ENCODE assay signal across 13 cellular contexts in genomic region chr6:446418-447366, GRCh38. TPM values are rescaled to one million over a fixed set of nuclear protein-coding genes. Genes with fewer than 3 reads are reported as not detected.
DNase-seq lines count a peak whose midpoint lies in the region; ATAC-seq, FAIRE-seq and TF ChIP-seq lines count a peak whose summit lies in the region.
"Had no signal": no experiment of that assay in that cellular context is flagged by ENCODE, and none has a peak within 500 bp of the region (broad histone marks: within the 10 kb centered on the region; RNA-seq: fewer than 3 reads in every experiment).

No MANE protein-coding gene starts in this region.

- H3K4me2 ChIP-seq in GM12878 (ENCODE audit: control insufficient read depth, insufficient read depth) = 0 out of 2 replicates have a peak overlapping the region, but pooled peaks have one; percentile 17
- H3K4me2 ChIP-seq: smooth muscle cell had no signal

- H2AFZ ChIP-seq in GM12878 (ENCODE audit: control insufficient read depth, low read depth, low read length) = no peak overlapping the region

- H3K27me3 ChIP-seq in GM06990 (replicated peaks; ENCODE audit: control insufficient read depth, insufficient read depth, low read length) (no peaks in the 10 kb centered on the region; the same call in 1 of the 2 replicates), GM12878 (replicated peaks in 1 of 2; ENCODE audit: control insufficient read depth in 2 of 2, insufficient read depth in 2 of 2, low read length in 1 of 2) (no peaks in the 10 kb centered on the region), H7 (ENCODE audit: control insufficient read depth, insufficient read depth, low read length) (no peaks in the 10 kb centered on the region)

- H3K36me3 ChIP-seq in GM06990 (ENCODE audit: control insufficient read depth, insufficient read depth, low read length) (no peaks in the 10 kb centered on the region), GM12878 (ENCODE audit: control insufficient read depth in 2 of 2, insufficient read depth in 2 of 2, low read length in 1 of 2) (no peaks in the 10 kb centered on the region), H7 (replicated peaks; ENCODE audit: control insufficient read depth, insufficient read depth, low read length) (no peaks in the 10 kb centered on the region)
- H3K36me3 ChIP-seq: breast epithelium had no signal

- H3K4me1 ChIP-seq in GM12878 (ENCODE audit: control insufficient read depth, insufficient read depth, low read length) = peaks cover 10% of the 10 kb centered on the region; the same call in 1 of the 2 replicates
- H3K4me1 ChIP-seq: breast epithelium had no signal

- TF ChIP-seq CTCF in GM06990 (IDR thresholded peaks at IDR 0.05; ENCODE audit: insufficient read depth, low read length, poor library complexity, severe bottlenecking) (no peak), GM12878 (IDR thresholded peaks at IDR 0.05 in 2 of 3, conservative IDR thresholded peaks at IDR 0.05 in 1 of 3; ENCODE audit: control insufficient read depth in 2 of 3, extremely low read depth in 1 of 3, insufficient read depth in 1 of 3, low read depth in 3 of 3, low read length in 3 of 3) (no peak)

- ATAC-seq in GM12878 (peak; percentile 55), HG02798 (IDR thresholded peaks at IDR 0.05; ENCODE audit: poor library complexity, unreplicated experiment) (no peak)

- WGBS in GM12878 (ENCODE audit: insufficient coverage, insufficient replicate concordance, low lambda C conversion rate, missing lambda C conversion rate) = 61% methylated on average over 28 of the region's 28 CpGs

- intact Hi-C loops in GM12878 (cut with micrococcal nuclease; ENCODE audit: unreplicated experiment) = no loop called here

- CTCF ChIA-PET in GM12878 (lab: Yijun Ruan, JAX) = interaction anchor here (0.7 kb wide), 1 partner anchor 57 kb away, joined by 3 read pairs; no protein-coding TSS in a partner anchor

- no peaks in the 10 kb centered on the region for H4K20me1 ChIP-seq in GM12878 (ENCODE audit: control insufficient read depth, insufficient read depth)

- POLR2A ChIA-PET in GM12878 (lab: Charles Lee) = no interaction called here

- H3K79me2 ChIP-seq in GM12878 (ENCODE audit: control insufficient read depth, insufficient read depth, low read length) = no peaks in the 10 kb centered on the region

- no peak overlapping the region for H3K9ac ChIP-seq in GM12878 (ENCODE audit: control insufficient read depth, insufficient read depth, low read length)

- TF ChIP-seq RAD21 in GM12878 (IDR thresholded peaks at IDR 0.05; ENCODE audit: insufficient read depth, low read depth, low read length) = no peak

- SMC1A ChIA-PET in GM12878 (lab: Charles Lee; ENCODE audit: uncharacterized antibody, unreplicated experiment) = no interaction called here

- RAD21 ChIA-PET in GM12878 (lab: Charles Lee; ENCODE audit: unreplicated experiment) = interaction anchor here (0.7 to 1.8 kb wide), 3 partner anchors 12 to 56 kb away, joined by 3 to 8 read pairs (median 4); no protein-coding TSS in a partner anchor

- no peak for TF ChIP-seq EP300 in GM12878 (IDR thresholded peaks at IDR 0.05; ENCODE audit: borderline replicate concordance in 1 of 2, control insufficient read depth in 1 of 2, low read depth in 2 of 2, low read length in 2 of 2)

- no peak for TF ChIP-seq POLR2A in GM12878 (IDR thresholded peaks at IDR 0.05; ENCODE audit: low read depth, low read length)

- no TSS peak for BruUV-seq in GM12878 (replicated peaks; lab: Mats Ljungman, UMichigan)

- no peaks in the 10 kb centered on the region; the same call in 2 of the 3 replicates for H3K9me3 ChIP-seq in GM12878 (replicated peaks; ENCODE audit: control insufficient read depth, insufficient read depth, low read length)

- DNase-seq in GM06990 (ENCODE audit: extremely low read depth, insufficient read length) (peak; percentile 41), GM12878 (ENCODE audit: low read depth, low spot score) (no peak), COLO668 (lab: John Stamatoyannopoulos, UW; ENCODE audit: unreplicated experiment) (no peak), NCI-H1417 treated with DMSO at 0.1 percent for 48 hours (lab: John Stamatoyannopoulos, UW) (no peak), H7 (no peak)
- peak; percentile 84 for DNase-seq in activated CD4-positive, alpha-beta T cell treated with anti-CD3 and anti-CD28 coated beads, Interleukin-2, amount 50 U/mL, for 1 hour
- peak; percentile 81 to 85 (median 82) for DNase-seq in stimulated activated CD4-positive, alpha-beta T cell treated with anti-CD3 and anti-CD28 coated beads, TNF-alpha, amount 100 ng/mL, for 1 hour (ENCODE audit: low read depth in 3 of 3, low spot score in 1 of 3)

- FAIRE-seq in GM12878 (lab: Jason Lieb, UNC) = no peak
- FAIRE-seq: keratinocyte had no signal

- H3K4me3 ChIP-seq in GM06990 (replicated peaks; ENCODE audit: low read depth, low read length) = no peak overlapping the region
- no peak overlapping the region for H3K4me3 ChIP-seq in GM12878
- H3K4me3 ChIP-seq in H7 (ENCODE audit: insufficient read depth, low read depth, low read length) = no peak overlapping the region
- H3K4me3 ChIP-seq: breast epithelium, smooth muscle cell had no signal

- H3K27ac ChIP-seq in GM12878 (ENCODE audit: control insufficient read depth, insufficient read depth) = no peak overlapping the region
- H3K27ac ChIP-seq: breast epithelium, C4-2B, HL-60 had no signal

- in situ Hi-C loops in GM12878 (cut with MboI) = no loop called here

TF ChIP-seq in GM12878, 131 proteins besides CTCF, POLR2A, EP300 and RAD21 (continues in another document):
- no peak for TF ChIP-seq NR2C1 (IDR thresholded peaks at IDR 0.05)
- TF ChIP-seq ZBTB4 (CRISPR knock-in tag; IDR thresholded peaks at IDR 0.05) = no peak
- no peak for TF ChIP-seq SMAD5 (IDR thresholded peaks at IDR 0.05; ENCODE audit: low read depth)
- TF ChIP-seq, protein P1, sequence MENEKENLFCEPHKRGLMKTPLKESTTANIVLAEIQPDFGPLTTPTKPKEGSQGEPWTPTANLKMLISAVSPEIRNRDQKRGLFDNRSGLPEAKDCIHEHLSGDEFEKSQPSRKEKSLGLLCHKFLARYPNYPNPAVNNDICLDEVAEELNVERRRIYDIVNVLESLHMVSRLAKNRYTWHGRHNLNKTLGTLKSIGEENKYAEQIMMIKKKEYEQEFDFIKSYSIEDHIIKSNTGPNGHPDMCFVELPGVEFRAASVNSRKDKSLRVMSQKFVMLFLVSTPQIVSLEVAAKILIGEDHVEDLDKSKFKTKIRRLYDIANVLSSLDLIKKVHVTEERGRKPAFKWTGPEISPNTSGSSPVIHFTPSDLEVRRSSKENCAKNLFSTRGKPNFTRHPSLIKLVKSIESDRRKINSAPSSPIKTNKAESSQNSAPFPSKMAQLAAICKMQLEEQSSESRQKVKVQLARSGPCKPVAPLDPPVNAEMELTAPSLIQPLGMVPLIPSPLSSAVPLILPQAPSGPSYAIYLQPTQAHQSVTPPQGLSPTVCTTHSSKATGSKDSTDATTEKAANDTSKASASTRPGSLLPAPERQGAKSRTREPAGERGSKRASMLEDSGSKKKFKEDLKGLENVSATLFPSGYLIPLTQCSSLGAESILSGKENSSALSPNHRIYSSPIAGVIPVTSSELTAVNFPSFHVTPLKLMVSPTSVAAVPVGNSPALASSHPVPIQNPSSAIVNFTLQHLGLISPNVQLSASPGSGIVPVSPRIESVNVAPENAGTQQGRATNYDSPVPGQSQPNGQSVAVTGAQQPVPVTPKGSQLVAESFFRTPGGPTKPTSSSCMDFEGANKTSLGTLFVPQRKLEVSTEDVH (IDR thresholded peaks at IDR 0.05; ENCODE audit: low read depth, partially characterized antibody) = no peak
- TF ChIP-seq DPF2 (IDR thresholded peaks at IDR 0.05) = no peak
- no peak for TF ChIP-seq FOXM1 (IDR thresholded peaks at IDR 0.05; ENCODE audit: low read depth, low read length)
- no peak for TF ChIP-seq SP1 (IDR thresholded peaks at IDR 0.05; ENCODE audit: low read depth, low read length)
- TF ChIP-seq CREM (IDR thresholded peaks at IDR 0.05; ENCODE audit: low read depth) = no peak

RNA-seq across cellular contexts. Expression of gene IRF4, which starts 55.1 kb away (rescaled TPM):
- 825 and 857 TPM in 2 replicates for total RNA-seq in GM12878 (2013; cell fraction: nucleolus; rRNA removed)
- total RNA-seq in GM12878 (2014; rRNA removed) = 287 and 295 TPM in 2 replicates
- total RNA-seq in GM12878 (2014; rRNA removed; fragmentation: Illumina TruSeq; extraction: Trizol) = 217 and 228 TPM in 2 replicates
- total RNA-seq in GM12878 (2021) = 495 and 498 TPM in 2 replicates
- 299 TPM for polyA plus RNA-seq in GM12878 (2011; ENCODE audit: low read depth)
- 252 and 320 TPM in 2 replicates for polyA plus RNA-seq in GM12878 (2011; rRNA removed)
- 352 and 442 TPM in 2 replicates for polyA plus RNA-seq in GM12878 (2011; cell fraction: cytosol; rRNA removed)
- 848 and 1,001 TPM in 2 replicates for polyA plus RNA-seq in GM12878 (2011; cell fraction: nucleus; rRNA removed)
- polyA plus RNA-seq in GM12878 (2012) = 262 and 367 TPM in 2 replicates
- polyA plus RNA-seq in GM12878 (2014; fragmentation: Illumina TruSeq; extraction: Trizol) = 223 and 228 TPM in 2 replicates
- 10 to 100 TPM; 50.0 to 98.9 TPM for polyA plus RNA-seq in GM12878 (2014; fragmentation: Nextera tagmentation; extraction: Ambion mirVana)
- 187 and 205 TPM in 2 replicates for polyA plus RNA-seq in GM12878 (2014; rRNA removed)
- 100 to 1,000 TPM; 295 to 297 TPM for polyA plus RNA-seq in GM12878 (2016; fragmentation: Nextera tagmentation; extraction: Ambion mirVana)
- polyA minus RNA-seq in GM12878 (2011; rRNA and poly(A)+ RNA removed) = 364 and 403 TPM in 2 replicates
- polyA minus RNA-seq in GM12878 (2011; cell fraction: cytosol; rRNA and poly(A)+ RNA removed) = 196 and 207 TPM in 2 replicates
- polyA minus RNA-seq in GM12878 (2011; cell fraction: nucleus; rRNA and poly(A)+ RNA removed) = 241 and 321 TPM in 2 replicates
- total RNA-seq in H7 (2014; rRNA removed; shearing (Covaris generic)) = 1.1 and 4.8 TPM in 2 replicates
- polyA plus RNA-seq: smooth muscle cell had no signal

Comparison
In these comparisons a context has a peak if more than half of its experiments do, and no peak if none do; other contexts are left out.
1. DNase-seq: peak in GM06990 (single experiment), activated CD4-positive, alpha-beta T cell treated with anti-CD3 and anti-CD28 coated beads, Interleukin-2, amount 50 U/mL, for 1 hour (single experiment) and stimulated activated CD4-positive, alpha-beta T cell treated with anti-CD3 and anti-CD28 coated beads, TNF-alpha, amount 100 ng/mL, for 1 hour (3 of 3); none in GM12878 (single experiment), COLO668 (single experiment), NCI-H1417 treated with DMSO at 0.1 percent for 48 hours (single experiment) and H7 (single experiment).
2. RNA of gene IRF4, which starts 55.1 kb away (total RNA-seq): 217 to 857 TPM in GM12878; 1.1 to 4.8 TPM in H7; every median in the first group is over 10 times any median in the second.